6 cellular contexts compared by ENCODE assay signal in the genomic region with DNA sequence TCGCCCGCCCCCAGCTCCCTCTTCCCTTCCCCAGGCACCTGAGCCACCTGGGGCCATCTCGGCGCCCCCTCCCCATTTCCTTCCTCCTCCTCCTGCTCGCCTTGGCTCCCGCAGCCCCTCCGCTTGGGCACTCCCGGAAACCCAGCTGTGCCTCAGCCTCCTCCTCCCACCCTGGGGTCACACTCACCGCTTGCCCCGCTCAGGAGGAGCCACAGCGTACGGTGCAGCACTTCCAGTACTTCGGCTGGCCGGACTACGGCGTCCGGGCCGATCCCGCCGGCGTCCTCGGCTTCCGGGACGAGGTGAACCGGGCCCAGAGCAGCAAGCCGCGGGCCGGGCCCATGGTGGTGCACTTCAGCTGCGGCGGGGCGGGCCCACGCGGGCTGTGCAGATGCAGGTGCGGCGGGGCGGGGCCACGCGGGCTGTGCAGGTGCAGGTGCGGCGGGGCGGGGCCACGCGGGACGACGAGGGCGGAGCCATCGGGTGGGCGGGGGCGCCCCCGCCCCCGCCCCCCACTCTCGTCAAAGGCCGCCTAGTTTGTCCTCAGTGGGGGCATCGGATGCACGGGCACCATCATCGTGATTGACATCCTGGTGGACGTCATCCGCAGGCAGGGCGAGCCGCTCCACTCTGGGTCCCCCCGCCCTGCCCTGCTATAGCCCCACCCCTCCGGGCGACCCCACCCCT. TPM values are rescaled to one million over a fixed set of nuclear protein-coding genes. Genes with fewer than 3 reads are reported as not detected.
DNase-seq lines count a peak whose midpoint lies in the region; ATAC-seq and TF ChIP-seq lines count a peak whose summit lies in the region.

No MANE protein-coding gene starts in this region.

- H3K4me3 Mint-ChIP-seq in activated CD8-positive, alpha-beta T cell treated with anti-CD3 and anti-CD28 coated beads for 36 hours, result peak overlapping the region; percentile 73

- peak; percentile 13 for ATAC-seq in activated CD8-positive, alpha-beta T cell treated with anti-CD3 and anti-CD28 coated beads for 36 hours
- no peak for ATAC-seq in HG03097 (IDR thresholded peaks at IDR 0.05; ENCODE audit: low FRiP score, unreplicated experiment)

- no peak for TF ChIP-seq CTCF in activated CD8-positive, alpha-beta T cell treated with anti-CD3 and anti-CD28 coated beads for 36 hours (IDR thresholded peaks at IDR 0.05)

- POLR2A ChIA-PET in activated CD8-positive, alpha-beta T cell treated with anti-CD3 and anti-CD28 coated beads for 36 hours (lab: Charles Lee), result no interaction called here

- no peaks in the 10 kb centered on the region for H3K9me3 ChIP-seq in iPS-18c (ENCODE audit: control insufficient read depth, insufficient read depth, low read length)

- intact Hi-C loops in activated CD8-positive, alpha-beta T cell treated with anti-CD3 and anti-CD28 coated beads for 36 hours (cut with micrococcal nuclease), result no loop called here

- H3K27me3 Mint-ChIP-seq in activated CD8-positive, alpha-beta T cell treated with anti-CD3 and anti-CD28 coated beads for 36 hours, result peaks cover 2% of the 10 kb centered on the region

- peak overlapping the region; percentile 81 for H3K4me3 ChIP-seq in iPS-18c (ENCODE audit: insufficient read depth, low read depth, low read length)

- no peaks in the 10 kb centered on the region for H3K9me3 Mint-ChIP-seq in activated CD8-positive, alpha-beta T cell treated with anti-CD3 and anti-CD28 coated beads for 36 hours

- peak overlapping the region; percentile 30 for H3K27ac Mint-ChIP-seq in activated CD8-positive, alpha-beta T cell treated with anti-CD3 and anti-CD28 coated beads for 36 hours

- DNase-seq in activated CD8-positive, alpha-beta memory T cell treated with anti-CD3 and anti-CD28 coated beads for 1 hour (ENCODE audit: extremely low read depth in 1 of 2, low read depth in 1 of 2), result peak; percentile 28 to 30
- no peak for DNase-seq in activated CD8-positive, alpha-beta memory T cell treated with anti-CD3 and anti-CD28 coated beads, Interleukin-2, amount 50 U/mL, for 48 hours
- DNase-seq in activated CD8-positive, alpha-beta T cell treated with anti-CD3 and anti-CD28 coated beads for 36 hours, result peak; percentile 74
- no peak for DNase-seq in RKO (ENCODE audit: low spot score)

- CTCF ChIA-PET in activated CD8-positive, alpha-beta T cell treated with anti-CD3 and anti-CD28 coated beads for 36 hours (lab: Charles Lee), result interaction anchor here (1.2 kb wide), 1 partner anchor 84 kb away, joined by 4 read pairs; no protein-coding TSS in a partner anchor

- peaks cover 15% of the 10 kb centered on the region for H3K36me3 Mint-ChIP-seq in activated CD8-positive, alpha-beta T cell treated with anti-CD3 and anti-CD28 coated beads for 36 hours (ENCODE audit: low read depth)

- H3K4me1 Mint-ChIP-seq in activated CD8-positive, alpha-beta T cell treated with anti-CD3 and anti-CD28 coated beads for 36 hours (ENCODE audit: low read depth), result peaks cover 22% of the 10 kb centered on the region

RNA-seq across cellular contexts. Expression of gene RNF223, which starts 5.6 kb away (rescaled TPM):
- total RNA-seq in activated CD8-positive, alpha-beta T cell treated with anti-CD3 and anti-CD28 coated beads for 36 hours, result not detected

RNA-seq across cellular contexts. Expression of gene C1orf159, which starts 47.4 kb away (rescaled TPM):
- 10 to 100 TPM; 17.5 to 20.3 TPM for total RNA-seq in activated CD8-positive, alpha-beta T cell treated with anti-CD3 and anti-CD28 coated beads for 36 hours

RNA-seq across cellular contexts. Expression of gene AGRN, which starts 48.6 kb away (rescaled TPM):
- 10 to 100 TPM; 64.9 to 68.0 TPM for total RNA-seq in activated CD8-positive, alpha-beta T cell treated with anti-CD3 and anti-CD28 coated beads for 36 hours

RNA-seq across cellular contexts. Expression of gene ISG15, which starts 55.2 kb away (rescaled TPM):
- 100 to 1,000 TPM in 1 of 2 experiments, 10 to 100 TPM in 1; 94.5 to 102 TPM for total RNA-seq in activated CD8-positive, alpha-beta T cell treated with anti-CD3 and anti-CD28 coated beads for 36 hours

Comparison
In these comparisons a context has a peak if more than half of its experiments do, and no peak if none do; other contexts are left out.
1. DNase-seq: peak in activated CD8-positive, alpha-beta memory T cell treated with anti-CD3 and anti-CD28 coated beads for 1 hour (2 of 2) and activated CD8-positive, alpha-beta T cell treated with anti-CD3 and anti-CD28 coated beads for 36 hours (single experiment); none in activated CD8-positive, alpha-beta memory T cell treated with anti-CD3 and anti-CD28 coated beads, Interleukin-2, amount 50 U/mL, for 48 hours (single experiment) and RKO (single experiment).